In the genomic region with DNA sequence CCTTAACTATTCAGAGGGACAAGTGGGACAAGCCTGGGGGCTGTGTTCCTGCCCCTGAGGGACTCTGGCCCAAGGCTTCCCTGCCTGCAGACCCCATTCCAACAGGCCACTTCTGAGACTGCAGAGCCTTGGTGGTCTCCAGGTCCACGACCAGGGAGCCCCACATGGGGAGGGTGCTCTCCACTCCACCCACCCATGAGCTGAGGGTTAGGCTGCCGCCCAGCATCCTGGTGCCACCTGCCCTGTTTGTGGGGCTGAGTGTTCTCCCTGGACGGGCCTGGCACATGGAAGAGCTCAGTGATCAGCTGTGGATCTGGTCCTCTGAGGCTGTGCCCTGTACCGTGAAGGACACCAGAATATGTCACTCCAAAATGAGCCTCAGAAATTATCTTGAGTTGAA, we compare ENCODE assay signal across 22 cellular contexts. TPM values are rescaled to one million over a fixed set of nuclear protein-coding genes. Genes with fewer than 3 reads are reported as not detected.
A peak's percentile ranks its signal among the peaks of the same experiment; 100 is the strongest.
DNase-seq lines count a peak whose midpoint lies in the region; ATAC-seq and TF ChIP-seq lines count a peak whose summit lies in the region.
"Had no signal": no experiment of that assay in that cellular context is flagged by ENCODE, and none has a peak within 500 bp of the region (broad histone marks: within the 10 kb centered on the region; RNA-seq: fewer than 3 reads in every experiment).

No MANE protein-coding gene starts in this region.

- no peaks in the 10 kb centered on the region for H3K9me3 Mint-ChIP-seq in activated CD8-positive, alpha-beta memory T cell treated with anti-CD3 and anti-CD28 coated beads, Interleukin-2, amount 10 ng/mL, durations not matched to agents 7 days and 5 days (ENCODE audit: low read depth)
- H3K9me3 Mint-ChIP-seq in osteocyte (ENCODE audit: unreplicated experiment) = no peaks in the 10 kb centered on the region

- no peaks in the 10 kb centered on the region for H3K36me3 Mint-ChIP-seq in activated CD8-positive, alpha-beta memory T cell treated with anti-CD3 and anti-CD28 coated beads, Interleukin-2, amount 10 ng/mL, durations not matched to agents 7 days and 5 days
- no peaks in the 10 kb centered on the region for H3K36me3 Mint-ChIP-seq in osteocyte (ENCODE audit: unreplicated experiment)
- H3K36me3 Mint-ChIP-seq: CD4-positive, alpha-beta memory T cell had no signal

- no peak for ATAC-seq in activated CD8-positive, alpha-beta memory T cell treated with anti-CD3 and anti-CD28 coated beads, Interleukin-2, amount 10 ng/mL, durations not matched to agents 7 days and 5 days
- ATAC-seq in left lobe of liver (no peak), GM21423 (IDR thresholded peaks at IDR 0.05; ENCODE audit: unreplicated experiment) (no peak), HG02840 (IDR thresholded peaks at IDR 0.05; ENCODE audit: low FRiP score, unreplicated experiment) (no peak)

- peak; percentile 40 for DNase-seq in activated CD8-positive, alpha-beta memory T cell treated with anti-CD3 and anti-CD28 coated beads, Interleukin-2, amount 50 U/mL, for 48 hours
- no peak for DNase-seq in activated CD8-positive, alpha-beta memory T cell treated with anti-CD3 and anti-CD28 coated beads, Interleukin-2, amount 10 ng/mL, durations not matched to agents 7 days and 5 days
- peak; percentile 31 for DNase-seq in left lobe of liver (ENCODE audit: low spot score)
- DNase-seq in osteocyte (ENCODE audit: extremely low spot score, unreplicated experiment) = peak; percentile 64
- DNase-seq in NCI-H128 (lab: John Stamatoyannopoulos, UW; ENCODE audit: unreplicated experiment) = no peak
- DNase-seq: 8988T; ACHN; C1 segment of cervical spinal cord; Calu3; CD4-positive, alpha-beta memory T cell; COR-L47; DMS53; DMS79 treated with DMSO at 0.1 percent for 48 hours; GF-D8; GM23248; H7; HCEC 1CT had no signal

- H3K27ac Mint-ChIP-seq in activated CD8-positive, alpha-beta memory T cell treated with anti-CD3 and anti-CD28 coated beads, Interleukin-2, amount 10 ng/mL, durations not matched to agents 7 days and 5 days = no peak overlapping the region
- H3K27ac Mint-ChIP-seq in osteocyte (ENCODE audit: unreplicated experiment) = no peak overlapping the region
- H3K27ac Mint-ChIP-seq: CD4-positive, alpha-beta memory T cell had no signal

- TF ChIP-seq CTCF in osteocyte (IDR thresholded peaks at IDR 0.05) = no peak

- H3K27me3 Mint-ChIP-seq in activated CD8-positive, alpha-beta memory T cell treated with anti-CD3 and anti-CD28 coated beads, Interleukin-2, amount 10 ng/mL, durations not matched to agents 7 days and 5 days = peaks cover 45% of the 10 kb centered on the region
- peaks cover 57% of the 10 kb centered on the region for H3K27me3 Mint-ChIP-seq in osteocyte (ENCODE audit: unreplicated experiment)

- CTCF ChIA-PET in activated CD8-positive, alpha-beta memory T cell treated with anti-CD3 and anti-CD28 coated beads, Interleukin-2, amount 10 ng/mL, durations not matched to agents 7 days and 5 days (lab: Charles Lee) = no interaction called here

- H3K4me1 Mint-ChIP-seq in activated CD8-positive, alpha-beta memory T cell treated with anti-CD3 and anti-CD28 coated beads, Interleukin-2, amount 10 ng/mL, durations not matched to agents 7 days and 5 days = no peaks in the 10 kb centered on the region
- H3K4me1 Mint-ChIP-seq in osteocyte (ENCODE audit: unreplicated experiment) = no peaks in the 10 kb centered on the region

- H3K4me3 Mint-ChIP-seq in activated CD8-positive, alpha-beta memory T cell treated with anti-CD3 and anti-CD28 coated beads, Interleukin-2, amount 10 ng/mL, durations not matched to agents 7 days and 5 days = no peak overlapping the region
- H3K4me3 Mint-ChIP-seq in osteocyte (ENCODE audit: unreplicated experiment) = no peak overlapping the region
- H3K4me3 Mint-ChIP-seq: CD4-positive, alpha-beta memory T cell had no signal

RNA-seq across cellular contexts. Expression of a gene that starts 2.5 kb away (rescaled TPM):
- total RNA-seq in activated CD8-positive, alpha-beta memory T cell treated with anti-CD3 and anti-CD28 coated beads, Interleukin-2, amount 10 ng/mL, durations not matched to agents 7 days and 5 days = not detected
- total RNA-seq in left lobe of liver = 0.03 TPM
- total RNA-seq in osteocyte = not detected in 2 replicates
- total RNA-seq: Daoy, G401, GM23248, H1, H7 had no signal

RNA-seq across cellular contexts. Expression of a gene that starts 58.5 kb away (rescaled TPM):
- 10 to 100 TPM; 12.9 to 16.5 TPM for total RNA-seq in activated CD8-positive, alpha-beta memory T cell treated with anti-CD3 and anti-CD28 coated beads, Interleukin-2, amount 10 ng/mL, durations not matched to agents 7 days and 5 days
- total RNA-seq in left lobe of liver = 9.7 TPM
- total RNA-seq in osteocyte = 16.0 and 19.8 TPM in 2 replicates

Comparison
In these comparisons a context has a peak if more than half of its experiments do, and no peak if none do; other contexts are left out.
1. DNase-seq: peak in activated CD8-positive, alpha-beta memory T cell treated with anti-CD3 and anti-CD28 coated beads, Interleukin-2, amount 50 U/mL, for 48 hours (single experiment), left lobe of liver (single experiment) and osteocyte (single experiment); none in activated CD8-positive, alpha-beta memory T cell treated with anti-CD3 and anti-CD28 coated beads, Interleukin-2, amount 10 ng/mL, durations not matched to agents 7 days and 5 days (single experiment) and NCI-H128 (single experiment).